In the genomic region with DNA sequence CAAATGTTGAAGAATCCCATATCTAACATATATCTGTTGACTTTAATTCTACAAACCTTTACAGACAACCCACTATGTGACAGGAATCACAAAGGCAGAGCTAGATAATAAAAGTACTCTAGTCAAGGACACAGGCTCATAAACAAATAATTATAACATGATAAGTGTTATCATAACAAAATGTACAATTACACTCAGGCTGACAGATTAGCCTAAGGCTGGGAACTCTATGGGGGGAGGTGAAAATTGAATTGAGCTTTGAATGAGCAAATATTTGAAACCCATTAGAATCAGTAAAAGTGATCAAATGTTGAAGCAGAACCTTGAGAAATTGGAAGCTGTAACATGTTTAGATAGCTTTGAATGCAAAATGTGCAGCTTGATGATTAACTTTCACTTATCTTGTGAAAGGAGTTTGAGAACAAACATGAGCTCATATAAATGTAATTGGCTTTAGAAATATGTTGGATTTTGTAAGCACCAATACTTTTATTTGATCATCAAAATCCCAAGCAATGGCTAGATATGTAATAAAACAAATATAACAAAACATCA, we compare ENCODE assay signal across 20 cellular contexts.
"Had no signal": no experiment of that assay in that cellular context is flagged by ENCODE, and none has a peak within 500 bp of the region (broad histone marks: within the 10 kb centered on the region; RNA-seq: fewer than 3 reads in every experiment).

No MANE protein-coding gene starts in this region.

- H3K4me3 Mint-ChIP-seq: activated CD8-positive, alpha-beta T cell treated with anti-CD3 and anti-CD28 coated beads for 36 hours; activated naive CD4-positive, alpha-beta T cell treated with anti-CD3 and anti-CD28 coated beads, Interleukin-2, amount 50 U/mL, for 24 hours; activated T-cell treated with anti-CD3 and anti-CD28 coated beads, Interleukin-2, amount 50 U/mL, for 72 hours; T-helper 1 cell treated with Interleukin-12 subunit alpha and Interleukin-12 subunit beta and Interleukin-4 antibody, amounts not matched to agents 30 μg/mL and 1 μg/mL, for 36 hours had no signal

- H3K4me1 Mint-ChIP-seq: activated naive CD4-positive, alpha-beta T cell treated with anti-CD3 and anti-CD28 coated beads, Interleukin-2, amount 50 U/mL, for 24 hours had no signal

- H3K27ac Mint-ChIP-seq: activated CD8-positive, alpha-beta T cell treated with anti-CD3 and anti-CD28 coated beads for 36 hours; activated naive CD4-positive, alpha-beta T cell treated with anti-CD3 and anti-CD28 coated beads, Interleukin-2, amount 50 U/mL, for 24 hours; activated T-cell treated with anti-CD3 and anti-CD28 coated beads, Interleukin-2, amount 50 U/mL, for 72 hours; T-helper 1 cell treated with Interleukin-12 subunit alpha and Interleukin-12 subunit beta and Interleukin-4 antibody, amounts not matched to agents 30 μg/mL and 1 μg/mL, for 36 hours had no signal

- DNase-seq: activated CD4-positive, alpha-beta T cell treated with anti-CD3 and anti-CD28 coated beads for 4 hours; activated CD8-positive, alpha-beta memory T cell treated with anti-CD3 and anti-CD28 coated beads, Interleukin-2, amount 50 U/mL, for 4 hours; activated CD8-positive, alpha-beta T cell treated with anti-CD3 and anti-CD28 coated beads for 36 hours; activated T-cell treated with anti-CD3 and anti-CD28 coated beads, Interleukin-2, amount 50 U/mL, for 72 hours; aorta; central memory CD4-positive, alpha-beta T cell; IMR-90; Kasumi-1; KBM-7; NCI-H1436; NCI-H1694 treated with DMSO at 0.1 percent for 48 hours; NCI-H2029 treated with DMSO at 0.1 percent for 48 hours; NCI-H345; NCI-H510A; NCI-H526 treated with DMSO at 0.1 percent for 48 hours; SW 1271 had no signal

- H3K27ac ChIP-seq: SK-N-MC had no signal

- ATAC-seq: activated CD4-positive, CD25-positive, alpha-beta regulatory T cell treated with anti-CD3 and anti-CD28 coated beads, Interleukin-2, amount 50 U/mL, for 24 hours; activated CD8-positive, alpha-beta T cell treated with anti-CD3 and anti-CD28 coated beads for 36 hours; activated T-cell treated with anti-CD3 and anti-CD28 coated beads, Interleukin-2, amount 50 U/mL, for 72 hours had no signal

- H3K27me3 Mint-ChIP-seq: activated CD8-positive, alpha-beta T cell treated with anti-CD3 and anti-CD28 coated beads for 36 hours; activated naive CD4-positive, alpha-beta T cell treated with anti-CD3 and anti-CD28 coated beads, Interleukin-2, amount 50 U/mL, for 24 hours had no signal

- H3K4me3 ChIP-seq: SK-N-MC had no signal

- H3K36me3 Mint-ChIP-seq: activated naive CD4-positive, alpha-beta T cell treated with anti-CD3 and anti-CD28 coated beads, Interleukin-2, amount 50 U/mL, for 24 hours had no signal
